ENCODE assay signal across 7 cellular contexts in genomic region chr6:109236140-109237081, GRCh38.
DNase-seq lines count a peak whose midpoint lies in the region; ATAC-seq and TF ChIP-seq lines count a peak whose summit lies in the region.

No MANE protein-coding gene starts in this region.

- no peak overlapping the region for H3K4me3 ChIP-seq in brain microvascular endothelial cell (ENCODE audit: low read depth, low read length)

- TF ChIP-seq CTCF in brain microvascular endothelial cell (IDR thresholded peaks at IDR 0.05; ENCODE audit: low read depth, low read length, missing control alignments), result no peak

- peak; percentile 79 for ATAC-seq in GM21360 (IDR thresholded peaks at IDR 0.05; ENCODE audit: unreplicated experiment)

- no peaks in the 10 kb centered on the region for H3K27me3 ChIP-seq in brain microvascular endothelial cell (replicated peaks)

- in situ Hi-C loops in brain microvascular endothelial cell (cut with HindIII; ENCODE audit: low pct_ligation_motif_present, low sequenced_read_pairs), result no loop called here

- no peak overlapping the region for H3K27ac ChIP-seq in brain microvascular endothelial cell

- DNase-seq in NCI-H1092 (lab: John Stamatoyannopoulos, UW) (peak; percentile 78), medulla oblongata (ENCODE audit: extremely low spot score) (peak; percentile 39), brain microvascular endothelial cell (no peak), amniotic stem cell (lab: John Stamatoyannopoulos, UW) (no peak), EL (no peak)
- peak; percentile 59 for DNase-seq in activated CD4-positive, alpha-beta T cell treated with anti-CD3 and anti-CD28 coated beads for 48 hours

- no peaks in the 10 kb centered on the region for H3K36me3 ChIP-seq in brain microvascular endothelial cell (replicated peaks)

Comparison
In these comparisons a context has a peak if more than half of its experiments do, and no peak if none do; other contexts are left out.
1. DNase-seq: peak in NCI-H1092 (single experiment), activated CD4-positive, alpha-beta T cell treated with anti-CD3 and anti-CD28 coated beads for 48 hours (single experiment) and medulla oblongata (single experiment); none in brain microvascular endothelial cell (single experiment), amniotic stem cell (single experiment) and EL (single experiment).